1 cellular context compared by ENCODE assay signal in the genomic region with DNA sequence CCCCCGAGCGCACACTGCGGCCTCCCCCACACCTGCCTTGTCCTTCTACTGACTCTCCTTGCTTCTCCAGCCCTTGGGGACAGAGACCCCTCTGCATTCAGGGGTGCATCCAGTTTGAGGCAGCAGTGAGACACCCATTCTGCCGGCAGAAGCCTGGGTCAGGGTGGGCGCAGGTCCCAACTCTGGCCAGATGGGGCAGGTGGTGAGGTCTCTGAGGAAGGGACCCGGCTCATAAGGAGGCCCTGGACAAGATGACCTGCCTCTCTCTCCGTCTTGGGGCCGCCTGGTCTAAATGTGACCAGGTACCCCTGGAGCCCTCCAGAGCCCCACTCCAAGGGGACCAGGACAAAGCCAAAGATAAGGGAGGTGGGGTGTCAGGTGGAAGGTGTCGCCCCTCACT.
TF ChIP-seq lines count a peak whose summit lies in the region.

No MANE protein-coding gene starts in this region.

TF ChIP-seq in HepG2, 621 proteins besides CTCF, POLR2A, EP300 and RAD21 (continued from another document):
- TF ChIP-seq, protein P1, sequence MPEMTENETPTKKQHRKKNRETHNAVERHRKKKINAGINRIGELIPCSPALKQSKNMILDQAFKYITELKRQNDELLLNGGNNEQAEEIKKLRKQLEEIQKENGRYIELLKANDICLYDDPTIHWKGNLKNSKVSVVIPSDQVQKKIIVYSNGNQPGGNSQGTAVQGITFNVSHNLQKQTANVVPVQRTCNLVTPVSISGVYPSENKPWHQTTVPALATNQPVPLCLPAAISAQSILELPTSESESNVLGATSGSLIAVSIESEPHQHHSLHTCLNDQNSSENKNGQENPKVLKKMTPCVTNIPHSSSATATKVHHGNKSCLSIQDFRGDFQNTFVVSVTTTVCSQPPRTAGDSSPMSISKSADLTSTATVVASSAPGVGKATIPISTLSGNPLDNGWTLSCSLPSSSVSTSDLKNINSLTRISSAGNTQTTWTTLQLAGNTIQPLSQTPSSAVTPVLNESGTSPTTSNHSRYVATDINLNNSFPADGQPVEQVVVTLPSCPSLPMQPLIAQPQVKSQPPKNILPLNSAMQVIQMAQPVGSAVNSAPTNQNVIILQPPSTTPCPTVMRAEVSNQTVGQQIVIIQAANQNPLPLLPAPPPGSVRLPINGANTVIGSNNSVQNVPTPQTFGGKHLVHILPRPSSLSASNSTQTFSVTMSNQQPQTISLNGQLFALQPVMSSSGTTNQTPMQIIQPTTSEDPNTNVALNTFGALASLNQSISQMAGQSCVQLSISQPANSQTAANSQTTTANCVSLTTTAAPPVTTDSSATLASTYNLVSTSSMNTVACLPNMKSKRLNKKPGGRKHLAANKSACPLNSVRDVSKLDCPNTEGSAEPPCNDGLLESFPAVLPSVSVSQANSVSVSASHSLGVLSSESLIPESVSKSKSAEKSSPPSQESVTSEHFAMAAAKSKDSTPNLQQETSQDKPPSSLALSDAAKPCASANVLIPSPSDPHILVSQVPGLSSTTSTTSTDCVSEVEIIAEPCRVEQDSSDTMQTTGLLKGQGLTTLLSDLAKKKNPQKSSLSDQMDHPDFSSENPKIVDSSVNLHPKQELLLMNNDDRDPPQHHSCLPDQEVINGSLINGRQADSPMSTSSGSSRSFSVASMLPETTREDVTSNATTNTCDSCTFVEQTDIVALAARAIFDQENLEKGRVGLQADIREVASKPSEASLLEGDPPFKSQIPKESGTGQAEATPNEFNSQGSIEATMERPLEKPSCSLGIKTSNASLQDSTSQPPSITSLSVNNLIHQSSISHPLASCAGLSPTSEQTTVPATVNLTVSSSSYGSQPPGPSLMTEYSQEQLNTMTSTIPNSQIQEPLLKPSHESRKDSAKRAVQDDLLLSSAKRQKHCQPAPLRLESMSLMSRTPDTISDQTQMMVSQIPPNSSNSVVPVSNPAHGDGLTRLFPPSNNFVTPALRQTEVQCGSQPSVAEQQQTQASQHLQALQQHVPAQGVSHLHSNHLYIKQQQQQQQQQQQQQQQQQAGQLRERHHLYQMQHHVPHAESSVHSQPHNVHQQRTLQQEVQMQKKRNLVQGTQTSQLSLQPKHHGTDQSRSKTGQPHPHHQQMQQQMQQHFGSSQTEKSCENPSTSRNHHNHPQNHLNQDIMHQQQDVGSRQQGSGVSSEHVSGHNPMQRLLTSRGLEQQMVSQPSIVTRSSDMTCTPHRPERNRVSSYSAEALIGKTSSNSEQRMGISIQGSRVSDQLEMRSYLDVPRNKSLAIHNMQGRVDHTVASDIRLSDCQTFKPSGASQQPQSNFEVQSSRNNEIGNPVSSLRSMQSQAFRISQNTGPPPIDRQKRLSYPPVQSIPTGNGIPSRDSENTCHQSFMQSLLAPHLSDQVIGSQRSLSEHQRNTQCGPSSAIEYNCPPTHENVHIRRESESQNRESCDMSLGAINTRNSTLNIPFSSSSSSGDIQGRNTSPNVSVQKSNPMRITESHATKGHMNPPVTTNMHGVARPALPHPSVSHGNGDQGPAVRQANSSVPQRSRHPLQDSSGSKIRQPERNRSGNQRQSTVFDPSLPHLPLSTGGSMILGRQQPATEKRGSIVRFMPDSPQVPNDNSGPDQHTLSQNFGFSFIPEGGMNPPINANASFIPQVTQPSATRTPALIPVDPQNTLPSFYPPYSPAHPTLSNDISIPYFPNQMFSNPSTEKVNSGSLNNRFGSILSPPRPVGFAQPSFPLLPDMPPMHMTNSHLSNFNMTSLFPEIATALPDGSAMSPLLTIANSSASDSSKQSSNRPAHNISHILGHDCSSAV (CRISPR knock-in tag; IDR thresholded peaks at IDR 0.05; ENCODE audit: borderline replicate concordance): no peak
- no peak for TF ChIP-seq HMG20A (CRISPR knock-in tag; IDR thresholded peaks at IDR 0.05; ENCODE audit: borderline replicate concordance)
- TF ChIP-seq, protein P2, sequence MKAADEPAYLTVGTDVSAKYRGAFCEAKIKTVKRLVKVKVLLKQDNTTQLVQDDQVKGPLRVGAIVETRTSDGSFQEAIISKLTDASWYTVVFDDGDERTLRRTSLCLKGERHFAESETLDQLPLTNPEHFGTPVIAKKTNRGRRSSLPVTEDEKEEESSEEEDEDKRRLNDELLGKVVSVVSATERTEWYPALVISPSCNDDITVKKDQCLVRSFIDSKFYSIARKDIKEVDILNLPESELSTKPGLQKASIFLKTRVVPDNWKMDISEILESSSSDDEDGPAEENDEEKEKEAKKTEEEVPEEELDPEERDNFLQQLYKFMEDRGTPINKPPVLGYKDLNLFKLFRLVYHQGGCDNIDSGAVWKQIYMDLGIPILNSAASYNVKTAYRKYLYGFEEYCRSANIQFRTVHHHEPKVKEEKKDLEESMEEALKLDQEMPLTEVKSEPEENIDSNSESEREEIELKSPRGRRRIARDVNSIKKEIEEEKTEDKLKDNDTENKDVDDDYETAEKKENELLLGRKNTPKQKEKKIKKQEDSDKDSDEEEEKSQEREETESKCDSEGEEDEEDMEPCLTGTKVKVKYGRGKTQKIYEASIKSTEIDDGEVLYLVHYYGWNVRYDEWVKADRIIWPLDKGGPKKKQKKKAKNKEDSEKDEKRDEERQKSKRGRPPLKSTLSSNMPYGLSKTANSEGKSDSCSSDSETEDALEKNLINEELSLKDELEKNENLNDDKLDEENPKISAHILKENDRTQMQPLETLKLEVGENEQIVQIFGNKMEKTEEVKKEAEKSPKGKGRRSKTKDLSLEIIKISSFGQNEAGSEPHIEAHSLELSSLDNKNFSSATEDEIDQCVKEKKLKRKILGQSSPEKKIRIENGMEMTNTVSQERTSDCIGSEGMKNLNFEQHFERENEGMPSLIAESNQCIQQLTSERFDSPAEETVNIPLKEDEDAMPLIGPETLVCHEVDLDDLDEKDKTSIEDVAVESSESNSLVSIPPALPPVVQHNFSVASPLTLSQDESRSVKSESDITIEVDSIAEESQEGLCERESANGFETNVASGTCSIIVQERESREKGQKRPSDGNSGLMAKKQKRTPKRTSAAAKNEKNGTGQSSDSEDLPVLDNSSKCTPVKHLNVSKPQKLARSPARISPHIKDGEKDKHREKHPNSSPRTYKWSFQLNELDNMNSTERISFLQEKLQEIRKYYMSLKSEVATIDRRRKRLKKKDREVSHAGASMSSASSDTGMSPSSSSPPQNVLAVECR (CRISPR knock-in tag; IDR thresholded peaks at IDR 0.05; ENCODE audit: borderline replicate concordance): no peak
- TF ChIP-seq, protein P3, sequence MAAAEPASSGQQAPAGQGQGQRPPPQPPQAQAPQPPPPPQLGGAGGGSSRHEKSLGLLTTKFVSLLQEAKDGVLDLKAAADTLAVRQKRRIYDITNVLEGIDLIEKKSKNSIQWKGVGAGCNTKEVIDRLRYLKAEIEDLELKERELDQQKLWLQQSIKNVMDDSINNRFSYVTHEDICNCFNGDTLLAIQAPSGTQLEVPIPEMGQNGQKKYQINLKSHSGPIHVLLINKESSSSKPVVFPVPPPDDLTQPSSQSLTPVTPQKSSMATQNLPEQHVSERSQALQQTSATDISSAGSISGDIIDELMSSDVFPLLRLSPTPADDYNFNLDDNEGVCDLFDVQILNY (CRISPR knock-in tag; conservative IDR thresholded peaks at IDR 0.05): no peak
- no peak for TF ChIP-seq TGIF2 (CRISPR knock-in tag; IDR thresholded peaks at IDR 0.05)
- TF ChIP-seq ZBTB8A (CRISPR knock-in tag; IDR thresholded peaks at IDR 0.05; ENCODE audit: borderline replicate concordance, low read depth): no peak
- no peak for TF ChIP-seq ATRX (CRISPR knock-in tag; IDR thresholded peaks at IDR 0.05; ENCODE audit: borderline replicate concordance)
